In genomic region chr5:56350595-56351170, GRCh38 we compare ENCODE assay signal across 9 cellular contexts.
DNase-seq lines count a peak whose midpoint lies in the region; ATAC-seq and TF ChIP-seq lines count a peak whose summit lies in the region.
"Had no signal": no experiment of that assay in that cellular context is flagged by ENCODE, and none has a peak within 500 bp of the region (broad histone marks: within the 10 kb centered on the region; RNA-seq: fewer than 3 reads in every experiment).

No MANE protein-coding gene starts in this region.

- no peak overlapping the region for H3K4me3 ChIP-seq in cardiac fibroblast (replicated peaks in 1 of 2; ENCODE audit: low read depth in 2 of 2, low read length in 2 of 2)

- no peak for TF ChIP-seq CTCF in cardiac fibroblast (IDR thresholded peaks at IDR 0.05; ENCODE audit: low read depth, low read length)

- DNase-seq in AG08395 (ENCODE audit: low spot score) (peak; percentile 94), HuH-7.5 (ENCODE audit: low spot score) (peak; percentile 36), cardiac fibroblast (ENCODE audit: low read depth in 2 of 2) (peak; percentile 72 to 87), lung microvascular endothelial cell (ENCODE audit: low read depth in 2 of 2) (peak; percentile 77 to 99), NOMO-1 (lab: John Stamatoyannopoulos, UW; ENCODE audit: unreplicated experiment in 2 of 2) (no peak)
- no peak for DNase-seq in activated CD4-positive, alpha-beta T cell treated with anti-CD3 and anti-CD28 coated beads for 48 hours
- DNase-seq: NCI-H1105 had no signal

- ATAC-seq in HG03571 (IDR thresholded peaks at IDR 0.05; ENCODE audit: unreplicated experiment) (no peak), GM21381 (IDR thresholded peaks at IDR 0.05; ENCODE audit: unreplicated experiment) (no peak)

Comparison
In these comparisons a context has a peak if more than half of its experiments do, and no peak if none do; other contexts are left out.
1. DNase-seq: peak in AG08395 (single experiment), HuH-7.5 (single experiment), cardiac fibroblast (2 of 2) and lung microvascular endothelial cell (2 of 2); none in NOMO-1 (0 of 2) and activated CD4-positive, alpha-beta T cell treated with anti-CD3 and anti-CD28 coated beads for 48 hours (single experiment).